In the genomic region with DNA sequence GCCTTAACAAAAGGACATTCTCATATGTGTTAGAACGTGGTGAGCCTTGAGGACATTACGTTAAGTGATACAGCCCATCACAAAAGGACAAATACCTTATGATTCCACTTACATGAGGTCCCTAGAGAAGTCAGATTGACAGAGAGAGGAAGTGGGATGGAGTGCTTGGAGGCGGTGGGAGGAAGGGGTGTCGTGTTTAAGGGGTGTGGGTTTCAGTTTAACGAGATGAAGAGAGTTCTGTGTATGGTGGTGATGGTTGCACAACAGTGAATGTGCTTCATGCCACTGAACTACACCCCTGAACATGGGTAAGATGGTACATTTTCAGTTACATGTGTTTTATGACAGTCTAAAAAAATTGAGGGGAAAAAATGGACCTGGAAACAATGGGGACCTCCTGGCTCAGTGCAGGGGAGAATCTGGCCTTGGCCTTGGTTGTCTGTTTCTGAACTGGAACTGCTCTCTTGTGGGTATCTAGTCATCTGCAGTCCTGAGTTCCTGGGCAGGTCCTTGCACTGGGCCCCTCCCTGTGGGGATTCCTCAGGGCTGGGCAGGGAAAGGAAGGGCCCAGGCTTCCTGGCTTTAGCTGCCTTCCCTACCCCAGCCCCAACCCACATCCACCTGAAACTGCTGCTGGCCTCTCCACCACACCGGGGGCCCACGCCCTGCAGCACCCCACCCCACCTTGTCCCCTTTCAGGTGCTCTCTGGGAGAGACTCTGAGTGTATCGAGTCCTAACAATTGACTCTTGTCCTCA, we compare ENCODE assay signal across 8 cellular contexts. TPM values are rescaled to one million over a fixed set of nuclear protein-coding genes. Genes with fewer than 3 reads are reported as not detected.
DNase-seq lines count a peak whose midpoint lies in the region; ATAC-seq and TF ChIP-seq lines count a peak whose summit lies in the region.

No MANE protein-coding gene starts in this region.

- H3K4me3 ChIP-seq in vagina (no peak overlapping the region), aorta (ENCODE audit: low read length in 2 of 2) (no peak overlapping the region)

- H3K36me3 ChIP-seq in vagina (peaks cover 0 to 20% of the 10 kb centered on the region in 2 donors), aorta (ENCODE audit: control insufficient read depth in 1 of 2, insufficient read depth in 2 of 2, low read length in 1 of 2) (peaks cover 3 to 4% of the 10 kb centered on the region in 2 donors)

- H3K9me3 ChIP-seq in vagina (no peaks in the 10 kb centered on the region), aorta (ENCODE audit: control insufficient read depth, low read length) (no peaks in the 10 kb centered on the region)

- TF ChIP-seq POLR2A in vagina (IDR thresholded peaks at IDR 0.05): no peak

- H3K4me3 Mint-ChIP-seq in activated naive CD4-positive, alpha-beta T cell treated with anti-CD3 and anti-CD28 coated beads, Interleukin-2, amount 10 ng/mL, durations not matched to agents 7 days and 5 days: peak overlapping the region; percentile 43

- ATAC-seq in left lobe of liver (peak; percentile 26), GM18498 (IDR thresholded peaks at IDR 0.05; ENCODE audit: unreplicated experiment) (no peak), aorta (ENCODE audit: low FRiP score) (no peak), HG02870 (IDR thresholded peaks at IDR 0.05; ENCODE audit: unreplicated experiment) (no peak)

- peaks cover 49% of the 10 kb centered on the region for H3K36me3 Mint-ChIP-seq in activated naive CD4-positive, alpha-beta T cell treated with anti-CD3 and anti-CD28 coated beads, Interleukin-2, amount 10 ng/mL, durations not matched to agents 7 days and 5 days

- no peaks in the 10 kb centered on the region for H3K27me3 ChIP-seq in vagina
- no peaks in the 10 kb centered on the region for H3K27me3 ChIP-seq in aorta (ENCODE audit: control insufficient read depth in 1 of 2, insufficient read depth in 2 of 2, low read length in 1 of 2)

- peaks cover 95% of the 10 kb centered on the region for H3K4me1 Mint-ChIP-seq in activated naive CD4-positive, alpha-beta T cell treated with anti-CD3 and anti-CD28 coated beads, Interleukin-2, amount 10 ng/mL, durations not matched to agents 7 days and 5 days

- H3K27ac ChIP-seq in vagina: peak overlapping the region; percentile 94
- no peak overlapping the region for H3K27ac ChIP-seq in aorta (ENCODE audit: low read depth in 1 of 2, low read length in 2 of 2)

- CTCF ChIA-PET in activated naive CD4-positive, alpha-beta T cell treated with anti-CD3 and anti-CD28 coated beads, Interleukin-2, amount 10 ng/mL, durations not matched to agents 7 days and 5 days (lab: Charles Lee): interaction anchor here (2.1 kb wide), 1 partner anchor 28 kb away, joined by 7 read pairs; no protein-coding TSS in a partner anchor

- peak; percentile 10 for DNase-seq in stimulated activated CD4-positive, alpha-beta T cell treated with anti-CD3 and anti-CD28 coated beads, Interleukin-12 subunit alpha, Interleukin-12 subunit beta, amount 100 ng/mL, for 4 hours
- no peak for DNase-seq in stimulated activated CD4-positive, alpha-beta T cell treated with anti-CD3 and anti-CD28 coated beads, Interleukin-2, amount 100 ng/mL, for 48 hours
- peak; percentile 61 for DNase-seq in activated naive CD4-positive, alpha-beta T cell treated with anti-CD3 and anti-CD28 coated beads, Interleukin-2, amount 10 ng/mL, durations not matched to agents 7 days and 5 days
- DNase-seq in left lobe of liver (ENCODE audit: low spot score) (no peak), vagina (ENCODE audit: extremely low spot score in 2 of 2) (no peak), aorta (no peak)

- no peaks in the 10 kb centered on the region for H3K9me3 Mint-ChIP-seq in activated naive CD4-positive, alpha-beta T cell treated with anti-CD3 and anti-CD28 coated beads, Interleukin-2, amount 10 ng/mL, durations not matched to agents 7 days and 5 days

- H3K27me3 Mint-ChIP-seq in activated naive CD4-positive, alpha-beta T cell treated with anti-CD3 and anti-CD28 coated beads, Interleukin-2, amount 10 ng/mL, durations not matched to agents 7 days and 5 days: no peaks in the 10 kb centered on the region

- H3K27ac Mint-ChIP-seq in activated naive CD4-positive, alpha-beta T cell treated with anti-CD3 and anti-CD28 coated beads, Interleukin-2, amount 10 ng/mL, durations not matched to agents 7 days and 5 days: peak overlapping the region; percentile 93

- 78 to 82% methylated on average over 8 of the region's 8 CpGs for WGBS in aorta, 2 donors

- peaks cover 77% of the 10 kb centered on the region for H3K4me1 ChIP-seq in vagina
- H3K4me1 ChIP-seq in aorta (ENCODE audit: control insufficient read depth in 1 of 2, insufficient read depth in 2 of 2, low read length in 2 of 2): no peaks in the 10 kb centered on the region

- intact Hi-C loops in vagina (cut with DNase I): no loop called here
- intact Hi-C loops in aorta (cut with DNase I): no loop called here

- TF ChIP-seq CTCF in vagina (IDR thresholded peaks at IDR 0.05): no peak

RNA-seq across cellular contexts. Expression of a gene that starts 17.8 kb away (rescaled TPM):
- 11.0 TPM for total RNA-seq in left lobe of liver
- 110 TPM for total RNA-seq in vagina
- total RNA-seq in aorta: 100 to 1,000 TPM in 1 of 2 donors, 10 to 100 TPM in 1; 63.8 to 100 TPM
- 10 to 100 TPM; 14.3 to 41.3 TPM for polyA plus RNA-seq in aorta

RNA-seq across cellular contexts. Expression of a gene that starts 18.0 kb away (rescaled TPM):
- total RNA-seq in left lobe of liver (9.6 TPM), vagina (11.0 TPM), aorta (1 to 10 TPM; 7.5 to 9.5 TPM)
- polyA plus RNA-seq in aorta: 10 to 100 TPM in 1 of 2 donors, 1 to 10 TPM in 1; 4.5 to 11.4 TPM

RNA-seq across cellular contexts. Expression of a gene that starts 21.0 kb away (rescaled TPM):
- total RNA-seq in left lobe of liver (70.8 TPM), vagina (23.6 TPM), aorta (10 to 100 TPM; 20.5 to 33.0 TPM)
- 10 to 100 TPM; 16.7 to 68.9 TPM for polyA plus RNA-seq in aorta

RNA-seq across cellular contexts. Expression of a gene that starts 47.7 kb away (rescaled TPM):
- 7.5 TPM for total RNA-seq in left lobe of liver
- 8.1 TPM for total RNA-seq in vagina
- total RNA-seq in aorta: 10 to 100 TPM in 1 of 2 donors, 1 to 10 TPM in 1; 8.4 to 10.5 TPM
- 10 to 100 TPM in 1 of 2 donors, 1 to 10 TPM in 1; 4.3 to 10.7 TPM for polyA plus RNA-seq in aorta

RNA-seq across cellular contexts. Expression of a gene that starts 47.8 kb away (rescaled TPM):
- 11.4 TPM for total RNA-seq in left lobe of liver
- total RNA-seq in vagina: 69.0 TPM
- 10 to 100 TPM; 37.1 to 44.5 TPM for total RNA-seq in aorta
- polyA plus RNA-seq in aorta: 10 to 100 TPM in 1 of 2 donors, 1 to 10 TPM in 1; 4.9 to 14.4 TPM

Comparison
In these comparisons a context has a peak if more than half of its experiments do, and no peak if none do; other contexts are left out.
1. DNase-seq: peak in stimulated activated CD4-positive, alpha-beta T cell treated with anti-CD3 and anti-CD28 coated beads, Interleukin-12 subunit alpha, Interleukin-12 subunit beta, amount 100 ng/mL, for 4 hours (single experiment) and activated naive CD4-positive, alpha-beta T cell treated with anti-CD3 and anti-CD28 coated beads, Interleukin-2, amount 10 ng/mL, durations not matched to agents 7 days and 5 days (single experiment); none in stimulated activated CD4-positive, alpha-beta T cell treated with anti-CD3 and anti-CD28 coated beads, Interleukin-2, amount 100 ng/mL, for 48 hours (0 of 2), left lobe of liver (single experiment), vagina (0 of 2) and aorta (0 of 2).